8 cellular contexts compared by ENCODE assay signal in genomic region chr16:71883849-71884638, GRCh38. TPM values are rescaled to one million over a fixed set of nuclear protein-coding genes. Genes with fewer than 3 reads are reported as not detected.
DNase-seq lines count a peak whose midpoint lies in the region; ATAC-seq and TF ChIP-seq lines count a peak whose summit lies in the region.

A gene with protein sequence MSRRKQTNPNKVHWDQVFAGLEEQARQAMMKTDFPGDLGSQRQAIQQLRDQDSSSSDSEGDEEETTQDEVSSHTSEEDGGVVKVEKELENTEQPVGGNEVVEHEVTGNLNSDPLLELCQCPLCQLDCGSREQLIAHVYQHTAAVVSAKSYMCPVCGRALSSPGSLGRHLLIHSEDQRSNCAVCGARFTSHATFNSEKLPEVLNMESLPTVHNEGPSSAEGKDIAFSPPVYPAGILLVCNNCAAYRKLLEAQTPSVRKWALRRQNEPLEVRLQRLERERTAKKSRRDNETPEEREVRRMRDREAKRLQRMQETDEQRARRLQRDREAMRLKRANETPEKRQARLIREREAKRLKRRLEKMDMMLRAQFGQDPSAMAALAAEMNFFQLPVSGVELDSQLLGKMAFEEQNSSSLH (minus strand): TSS chr16:71884182. CDS start chr16:71879946, 4,236 bp downstream.

- peaks cover 2% of the 10 kb centered on the region; the same call in 1 of the 2 replicates for H3K79me2 ChIP-seq in GM23338 (replicated peaks; ENCODE audit: insufficient read depth)
- no peaks in the 10 kb centered on the region for H3K79me2 ChIP-seq in SU-DHL-6 (ENCODE audit: insufficient read depth, low read length)
- H3K79me2 ChIP-seq in trophoblast cell (ENCODE audit: control insufficient read depth, insufficient read depth, low read length, poor library complexity) = peaks cover 7% of the 10 kb centered on the region

- no peaks in the 10 kb centered on the region for H3K27me3 ChIP-seq in GM23338 (ENCODE audit: insufficient read depth)
- H3K27me3 ChIP-seq in MG63 = no peaks in the 10 kb centered on the region
- H3K27me3 ChIP-seq in SU-DHL-6 (ENCODE audit: low read length) = no peaks in the 10 kb centered on the region
- no peaks in the 10 kb centered on the region for H3K27me3 ChIP-seq in trophoblast cell (ENCODE audit: insufficient read depth, low read length)
- no peaks in the 10 kb centered on the region for H3K27me3 ChIP-seq in upper lobe of right lung

- peaks cover 13% of the 10 kb centered on the region for H3K36me3 Mint-ChIP-seq in GM23338 (ENCODE audit: low read depth)
- H3K36me3 Mint-ChIP-seq in activated naive CD8-positive, alpha-beta T cell treated with anti-CD3 and anti-CD28 coated beads, Interleukin-2, amount 50 U/mL, for 24 hours (ENCODE audit: low read depth) = no peaks in the 10 kb centered on the region

- H3K4me1 Mint-ChIP-seq in GM23338 = peaks cover 36% of the 10 kb centered on the region
- peaks cover 47% of the 10 kb centered on the region for H3K4me1 Mint-ChIP-seq in activated naive CD8-positive, alpha-beta T cell treated with anti-CD3 and anti-CD28 coated beads, Interleukin-2, amount 50 U/mL, for 24 hours

- peaks cover 10% of the 10 kb centered on the region for H3K36me3 ChIP-seq in GM23338 (ENCODE audit: insufficient read depth)
- H3K36me3 ChIP-seq in MG63 = no peaks in the 10 kb centered on the region; the same call in 1 of the 2 replicates
- 0 out of 2 replicates have a peak, but pooled peaks cover 5% of the 10 kb centered on the region for H3K36me3 ChIP-seq in SU-DHL-6 (ENCODE audit: low read length)
- H3K36me3 ChIP-seq in trophoblast cell (ENCODE audit: control insufficient read depth in 1 of 2, insufficient read depth in 2 of 2, low read length in 2 of 2) = peaks cover 3 to 9% of the 10 kb centered on the region in 2 experiments
- H3K36me3 ChIP-seq in upper lobe of right lung = peaks cover 18% of the 10 kb centered on the region

- peak within 1 kb of the TSS; percentile 98 for H3K27ac ChIP-seq in GM23338 (ENCODE audit: low read depth)
- peak within 1 kb of the TSS; percentile 80 for H3K27ac ChIP-seq in SU-DHL-6 (ENCODE audit: low read depth, low read length)
- peak within 1 kb of the TSS; percentile 87 for H3K27ac ChIP-seq in trophoblast cell (ENCODE audit: low read depth, low read length)
- H3K27ac ChIP-seq in upper lobe of right lung = peak within 1 kb of the TSS; percentile 88

- H2BK12ac ChIP-seq in trophoblast cell (ENCODE audit: low read length) = peak within 1 kb of the TSS; percentile 92

- peak within 1 kb of the TSS; percentile 91 for H3K4me3 Mint-ChIP-seq in GM23338
- peak within 1 kb of the TSS; percentile 84 for H3K4me3 Mint-ChIP-seq in activated naive CD8-positive, alpha-beta T cell treated with anti-CD3 and anti-CD28 coated beads, Interleukin-2, amount 50 U/mL, for 24 hours

- H4K12ac ChIP-seq in trophoblast cell (ENCODE audit: low read depth, low read length) = peak within 1 kb of the TSS; percentile 100

- peak within 1 kb of the TSS; percentile 88 for H3K4me3 ChIP-seq in GM23338
- peak within 1 kb of the TSS; percentile 57 for H3K4me3 ChIP-seq in MG63
- peak within 1 kb of the TSS; percentile 91 for H3K4me3 ChIP-seq in SU-DHL-6 (ENCODE audit: insufficient read depth, low read length, poor library complexity, severe bottlenecking)
- peak within 1 kb of the TSS; percentile 97 for H3K4me3 ChIP-seq in trophoblast cell (ENCODE audit: low read depth, low read length)
- H3K4me3 ChIP-seq in upper lobe of right lung = peak within 1 kb of the TSS; percentile 81

- DNase-seq in ELR (ENCODE audit: low read depth) = peak; percentile 76
- DNase-seq in GM23338 (ENCODE audit: low spot score) = peak; percentile 97
- peak; percentile 66 for DNase-seq in MG63
- peak; percentile 78 for DNase-seq in activated naive CD8-positive, alpha-beta T cell treated with anti-CD3 and anti-CD28 coated beads, Interleukin-2, amount 50 U/mL, for 24 hours
- peak; percentile 88 for DNase-seq in cardiac septum (ENCODE audit: low spot score)
- peak; percentile 76 to 82 for DNase-seq in trophoblast cell
- peak; percentile 90 for DNase-seq in upper lobe of right lung

- H3F3A ChIP-seq in GM23338 (replicated peaks; ENCODE audit: low read depth) = peaks cover 6% of the 10 kb centered on the region
- peaks cover 45% of the 10 kb centered on the region for H3F3A ChIP-seq in SU-DHL-6 (ENCODE audit: insufficient read depth)

- peak within 1 kb of the TSS; percentile 99 for H2BK120ac ChIP-seq in trophoblast cell (ENCODE audit: insufficient read depth, low read length, poor library complexity)

- peak within 1 kb of the TSS; percentile 100 for H3K18ac ChIP-seq in trophoblast cell (ENCODE audit: low read length)

- H2AFZ ChIP-seq in GM23338 (peak within 1 kb of the TSS; percentile 97), SU-DHL-6 (ENCODE audit: low read depth, low read length, severe bottlenecking) (peak within 1 kb of the TSS; percentile 90), trophoblast cell (ENCODE audit: insufficient read depth, low read length, poor library complexity) (peak within 1 kb of the TSS; percentile 100)

- peaks cover 3% of the 10 kb centered on the region; the same call in 1 of the 3 replicates for H3K9me3 Mint-ChIP-seq in GM23338
- H3K9me3 Mint-ChIP-seq in activated naive CD8-positive, alpha-beta T cell treated with anti-CD3 and anti-CD28 coated beads, Interleukin-2, amount 50 U/mL, for 24 hours = no peaks in the 10 kb centered on the region

- H4K8ac ChIP-seq in trophoblast cell (ENCODE audit: low read depth, low read length) = peak within 1 kb of the TSS; percentile 100

- H3K14ac ChIP-seq in trophoblast cell (ENCODE audit: low read length) = peak within 1 kb of the TSS; percentile 100

- peak within 1 kb of the TSS; percentile 97 for H3K27ac Mint-ChIP-seq in GM23338
- H3K27ac Mint-ChIP-seq in activated naive CD8-positive, alpha-beta T cell treated with anti-CD3 and anti-CD28 coated beads, Interleukin-2, amount 50 U/mL, for 24 hours = peak within 1 kb of the TSS; percentile 92

- H3K9me3 ChIP-seq in MG63 = no peaks in the 10 kb centered on the region
- H3K9me3 ChIP-seq in SU-DHL-6 (ENCODE audit: insufficient read depth, low read length) = no peaks in the 10 kb centered on the region
- no peaks in the 10 kb centered on the region for H3K9me3 ChIP-seq in trophoblast cell (ENCODE audit: insufficient read depth, low read depth, low read length)
- no peaks in the 10 kb centered on the region for H3K9me3 ChIP-seq in upper lobe of right lung

- H3K4ac ChIP-seq in trophoblast cell (ENCODE audit: low read depth, low read length) = peak within 1 kb of the TSS; percentile 97

- H3K9me2 ChIP-seq in GM23338 (ENCODE audit: insufficient read depth) (no peaks in the 10 kb centered on the region), SU-DHL-6 (replicated peaks; ENCODE audit: insufficient read depth, low read length) (no peaks in the 10 kb centered on the region)

- peak within 1 kb of the TSS; percentile 96 for H3K4me2 ChIP-seq in GM23338
- H3K4me2 ChIP-seq in SU-DHL-6 (ENCODE audit: low read depth, low read length, poor library complexity, severe bottlenecking) = peak within 1 kb of the TSS; percentile 68
- H3K4me2 ChIP-seq in trophoblast cell (ENCODE audit: low read length) = peak within 1 kb of the TSS; percentile 98

- peak within 1 kb of the TSS; percentile 94 for H2AK5ac ChIP-seq in trophoblast cell (ENCODE audit: low read length)

- H3K9ac ChIP-seq in SU-DHL-6 (ENCODE audit: low read length) (peak within 1 kb of the TSS; percentile 94), trophoblast cell (ENCODE audit: low read length) (peak within 1 kb of the TSS; percentile 99)

- H4K91ac ChIP-seq in trophoblast cell (ENCODE audit: low read depth, low read length) = peak within 1 kb of the TSS; percentile 99

- H4K20me1 ChIP-seq in GM23338 (replicated peaks; ENCODE audit: insufficient read depth) = no peaks in the 10 kb centered on the region
- no peaks in the 10 kb centered on the region for H4K20me1 ChIP-seq in SU-DHL-6 (ENCODE audit: low read depth, low read length)

- H2BK5ac ChIP-seq in trophoblast cell (ENCODE audit: low read depth, low read length, poor library complexity) = peak within 1 kb of the TSS; percentile 99

- TF ChIP-seq CTCF in GM23338 (conservative IDR thresholded peaks at IDR 0.05; ENCODE audit: low read depth in 2 of 2) = peak in 1 of 2 experiments; percentile 37; a peak in 3 of 4 replicates
- TF ChIP-seq CTCF in SU-DHL-6 (IDR thresholded peaks at IDR 0.05; ENCODE audit: insufficient read depth, low read length, poor library complexity, severe bottlenecking) = peak; percentile 32
- no peak for TF ChIP-seq CTCF in upper lobe of right lung (IDR thresholded peaks at IDR 0.05)

- H3K4me1 ChIP-seq in GM23338 (ENCODE audit: insufficient read depth) (peaks cover 20% of the 10 kb centered on the region), trophoblast cell (ENCODE audit: control insufficient read depth in 1 of 2, insufficient read depth in 2 of 2, low read length in 2 of 2) (peaks cover 3 to 4% of the 10 kb centered on the region in 2 experiments), upper lobe of right lung (peaks cover 23% of the 10 kb centered on the region)

- no peak within 1 kb of the TSS for H3K23ac ChIP-seq in trophoblast cell (ENCODE audit: low read length)

- H3K27me3 Mint-ChIP-seq in GM23338 (ENCODE audit: insufficient read depth, low read depth, poor library complexity) = peaks cover 7% of the 10 kb centered on the region
- H3K27me3 Mint-ChIP-seq in activated naive CD8-positive, alpha-beta T cell treated with anti-CD3 and anti-CD28 coated beads, Interleukin-2, amount 50 U/mL, for 24 hours = peaks cover 5% of the 10 kb centered on the region

- ATAC-seq in GM23338 (peak; percentile 86), upper lobe of right lung (peak; percentile 93)
- peak; percentile 50 for ATAC-seq in activated naive CD8-positive, alpha-beta T cell treated with anti-CD3 and anti-CD28 coated beads, Interleukin-2, amount 50 U/mL, for 24 hours

- WGBS in trophoblast cell (ENCODE audit: extremely low coverage, insufficient coverage, insufficient read length) = no CpG with 5 or more reads among the region's 85 CpGs

- intact Hi-C loops in cardiac septum (cut with DNase I) = loop anchor here (1.0 to 5.0 kb wide), 3 partner anchors 11 to 162 kb away; partner anchors contain the start of genes IST1 and PHLPP2
- intact Hi-C loops in upper lobe of right lung (cut with DNase I) = no loop called here

- H3K79me1 ChIP-seq in trophoblast cell (ENCODE audit: low read length) = peaks cover 8% of the 10 kb centered on the region

TF ChIP-seq in GM23338, 12 proteins besides CTCF, POLR2A, EP300 and RAD21:
- TF ChIP-seq CREB1 (CRISPR knock-in tag; IDR thresholded peaks at IDR 0.05; ENCODE audit: low read depth) = no peak
- TF ChIP-seq POLR2AphosphoS5 (IDR thresholded peaks at IDR 0.05; ENCODE audit: low read depth) = peak; percentile 70

RNA-seq across cellular contexts. Expression of the gene that starts here (rescaled TPM):
- 14.8 and 20.6 TPM in 2 replicates for total RNA-seq in GM23338 (2014; rRNA removed; shearing (Covaris generic))
- 9.5 and 13.3 TPM in 2 replicates for polyA plus RNA-seq in GM23338 (2016; fragmentation: Nextera tagmentation; extraction: Ambion mirVana)
- 4.3 and 17.7 TPM in 2 replicates for total RNA-seq in MG63 (2014; rRNA removed; shearing (Covaris generic); ENCODE audit: low replicate concordance)
- total RNA-seq in cardiac septum = 7.2 TPM
- 5.6 and 5.8 TPM in 2 replicates for polyA plus RNA-seq in trophoblast cell (2013)
- 5.6 TPM for total RNA-seq in upper lobe of right lung

Comparison
In these comparisons a context has a peak if more than half of its experiments do, and no peak if none do; other contexts are left out.
1. Peak in every context shown above with its lines: DNase-seq, ATAC-seq, H3K4me3 ChIP-seq and H3K27ac ChIP-seq.